17 cellular contexts compared by ENCODE assay signal in the genomic region with DNA sequence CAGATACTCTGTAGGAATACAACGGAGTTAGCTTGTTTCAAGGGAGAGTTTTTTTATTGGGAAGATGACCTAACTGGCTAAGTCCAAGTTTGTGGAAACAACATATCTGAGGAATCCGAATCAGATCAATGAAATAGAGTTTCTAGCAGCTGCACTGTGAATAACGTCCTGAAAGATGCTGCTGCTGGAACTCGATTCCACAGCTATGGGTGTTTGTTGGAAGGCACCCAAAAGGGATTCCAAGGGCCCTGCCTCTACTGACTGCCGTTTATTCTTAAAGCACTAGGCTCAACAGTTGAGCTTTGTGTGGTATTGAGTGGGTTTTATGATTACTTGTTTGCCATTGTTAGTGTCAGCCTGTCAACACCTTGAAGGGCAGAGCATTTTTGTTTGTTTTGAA.
DNase-seq lines count a peak whose midpoint lies in the region; ATAC-seq and TF ChIP-seq lines count a peak whose summit lies in the region.
"Had no signal": no experiment of that assay in that cellular context is flagged by ENCODE, and none has a peak within 500 bp of the region (broad histone marks: within the 10 kb centered on the region; RNA-seq: fewer than 3 reads in every experiment).

No MANE protein-coding gene starts in this region.

- no peaks in the 10 kb centered on the region for H3K36me3 Mint-ChIP-seq in nephron (ENCODE audit: low read depth)
- H3K36me3 Mint-ChIP-seq: CD4-positive, alpha-beta memory T cell had no signal

- peaks cover 4% of the 10 kb centered on the region for H3K27me3 Mint-ChIP-seq in nephron (ENCODE audit: low read depth)
- H3K27me3 Mint-ChIP-seq: CD4-positive, alpha-beta memory T cell had no signal

- no peak overlapping the region for H3K4me3 ChIP-seq in choroid plexus epithelial cell (ENCODE audit: low read depth, low read length)
- H3K4me3 ChIP-seq: SK-N-MC had no signal

- ATAC-seq in HG03520 (IDR thresholded peaks at IDR 0.05; ENCODE audit: unreplicated experiment): no peak
- ATAC-seq in GM18907 (IDR thresholded peaks at IDR 0.05; ENCODE audit: unreplicated experiment): no peak

- no peaks in the 10 kb centered on the region for H3K9me3 Mint-ChIP-seq in nephron

- DNase-seq in NCI-H2029 treated with DMSO at 0.1 percent for 48 hours (lab: John Stamatoyannopoulos, UW) (peak; percentile 1), NCI-H2029 (lab: John Stamatoyannopoulos, UW) (no peak), NCI-H1417 treated with DMSO at 0.1 percent for 48 hours (lab: John Stamatoyannopoulos, UW) (peak; percentile 40), choroid plexus epithelial cell (ENCODE audit: low read depth) (peak; percentile 10)
- no peak for DNase-seq in stimulated activated CD4-positive, alpha-beta T cell treated with anti-CD3 and anti-CD28 coated beads, Interleukin-4, amount 100 ng/mL, for 1 hour
- DNase-seq: CD4-positive, alpha-beta memory T cell; DMS79; HCEC 1CT; IMR-90; Karpas-422; NCI-H187 treated with DMSO at 0.1 percent for 48 hours; NCI-H2227 treated with DMSO at 0.1 percent for 48 hours; NCI-H526 had no signal

- peak overlapping the region in 1 of 3 experiments; percentile 3 for H3K4me3 Mint-ChIP-seq in nephron
- H3K4me3 Mint-ChIP-seq: CD4-positive, alpha-beta memory T cell had no signal

- peaks cover 40% of the 10 kb centered on the region for H3K4me1 Mint-ChIP-seq in nephron
- H3K4me1 Mint-ChIP-seq: CD4-positive, alpha-beta memory T cell had no signal

- TF ChIP-seq CTCF in choroid plexus epithelial cell (conservative IDR thresholded peaks at IDR 0.05; ENCODE audit: low read depth, low read length): no peak
- no peak for TF ChIP-seq CTCF in nephron (IDR thresholded peaks at IDR 0.05; ENCODE audit: unreplicated experiment in 3 of 3)

- H3K27ac Mint-ChIP-seq in nephron: peak overlapping the region in 2 of 3 experiments; percentile 22 to 54
- H3K27ac Mint-ChIP-seq: CD4-positive, alpha-beta memory T cell had no signal

Comparison
In these comparisons a context has a peak if more than half of its experiments do, and no peak if none do; other contexts are left out.
1. DNase-seq: peak in NCI-H2029 treated with DMSO at 0.1 percent for 48 hours (single experiment), NCI-H1417 treated with DMSO at 0.1 percent for 48 hours (single experiment) and choroid plexus epithelial cell (single experiment); none in NCI-H2029 (single experiment) and stimulated activated CD4-positive, alpha-beta T cell treated with anti-CD3 and anti-CD28 coated beads, Interleukin-4, amount 100 ng/mL, for 1 hour (single experiment).